ENCODE assay signal across 1 cellular context in genomic region chr6:30612687-30613248, GRCh38.
TF ChIP-seq lines count a peak whose summit lies in the region.

No MANE protein-coding gene starts in this region.

TF ChIP-seq in HepG2, 621 proteins besides CTCF, POLR2A, EP300 and RAD21 (continues in another document):
- TF ChIP-seq DNMT3B (CRISPR knock-in tag; conservative IDR thresholded peaks at IDR 0.05) = no peak
- no peak for TF ChIP-seq ZNF34 (CRISPR knock-in tag; IDR thresholded peaks at IDR 0.05; ENCODE audit: borderline replicate concordance)
- no peak for TF ChIP-seq RELA (CRISPR knock-in tag; IDR thresholded peaks at IDR 0.05)
- no peak for TF ChIP-seq ZNF766 (CRISPR knock-in tag; IDR thresholded peaks at IDR 0.05; ENCODE audit: borderline replicate concordance)
- peak; percentile 51; the same call in 1 of the 2 replicates for TF ChIP-seq SSRP1 (CRISPR knock-in tag; IDR thresholded peaks at IDR 0.05)
- no peak for TF ChIP-seq HDAC2 (CRISPR knock-in tag; IDR thresholded peaks at IDR 0.05)
- no peak for TF ChIP-seq HBP1 (CRISPR knock-in tag; IDR thresholded peaks at IDR 0.05; ENCODE audit: low read depth)
- no peak for TF ChIP-seq PRDM10 (CRISPR knock-in tag; IDR thresholded peaks at IDR 0.05; ENCODE audit: low read depth)
- no peak for TF ChIP-seq CBX5 (CRISPR knock-in tag; IDR thresholded peaks at IDR 0.05; ENCODE audit: borderline replicate concordance)
- TF ChIP-seq STAG1 (CRISPR knock-in tag; IDR thresholded peaks at IDR 0.05) = no peak
- no peak for TF ChIP-seq MBD4 (IDR thresholded peaks at IDR 0.05; ENCODE audit: borderline replicate concordance, low read length)
- TF ChIP-seq PITX1 (CRISPR knock-in tag; IDR thresholded peaks at IDR 0.05) = no peak
- no peak for TF ChIP-seq REPIN1 (CRISPR knock-in tag; IDR thresholded peaks at IDR 0.05; ENCODE audit: borderline replicate concordance, low read depth)
- TF ChIP-seq ZBTB20 (CRISPR knock-in tag; IDR thresholded peaks at IDR 0.05; ENCODE audit: borderline replicate concordance, low read depth) = no peak
- no peak for TF ChIP-seq NCOA2 (CRISPR knock-in tag; IDR thresholded peaks at IDR 0.05)
- no peak for TF ChIP-seq CBX1 (IDR thresholded peaks at IDR 0.05; ENCODE audit: low read depth)
- TF ChIP-seq ETV5 (CRISPR knock-in tag; IDR thresholded peaks at IDR 0.05; ENCODE audit: borderline replicate concordance) = no peak
- TF ChIP-seq TEAD2 (CRISPR knock-in tag; IDR thresholded peaks at IDR 0.05) = no peak
- no peak for TF ChIP-seq BRCA1 (CRISPR knock-in tag; IDR thresholded peaks at IDR 0.05)
- no peak for TF ChIP-seq NR3C1 (CRISPR knock-in tag; IDR thresholded peaks at IDR 0.05)
- no peak for TF ChIP-seq MEF2D (CRISPR knock-in tag; IDR thresholded peaks at IDR 0.05)
- no peak for TF ChIP-seq CEBPB (IDR thresholded peaks at IDR 0.05; ENCODE audit: borderline replicate concordance, low read depth, low read length)
- no peak for TF ChIP-seq SIN3B (IDR thresholded peaks at IDR 0.05; ENCODE audit: low read length)
- TF ChIP-seq, protein P1, sequence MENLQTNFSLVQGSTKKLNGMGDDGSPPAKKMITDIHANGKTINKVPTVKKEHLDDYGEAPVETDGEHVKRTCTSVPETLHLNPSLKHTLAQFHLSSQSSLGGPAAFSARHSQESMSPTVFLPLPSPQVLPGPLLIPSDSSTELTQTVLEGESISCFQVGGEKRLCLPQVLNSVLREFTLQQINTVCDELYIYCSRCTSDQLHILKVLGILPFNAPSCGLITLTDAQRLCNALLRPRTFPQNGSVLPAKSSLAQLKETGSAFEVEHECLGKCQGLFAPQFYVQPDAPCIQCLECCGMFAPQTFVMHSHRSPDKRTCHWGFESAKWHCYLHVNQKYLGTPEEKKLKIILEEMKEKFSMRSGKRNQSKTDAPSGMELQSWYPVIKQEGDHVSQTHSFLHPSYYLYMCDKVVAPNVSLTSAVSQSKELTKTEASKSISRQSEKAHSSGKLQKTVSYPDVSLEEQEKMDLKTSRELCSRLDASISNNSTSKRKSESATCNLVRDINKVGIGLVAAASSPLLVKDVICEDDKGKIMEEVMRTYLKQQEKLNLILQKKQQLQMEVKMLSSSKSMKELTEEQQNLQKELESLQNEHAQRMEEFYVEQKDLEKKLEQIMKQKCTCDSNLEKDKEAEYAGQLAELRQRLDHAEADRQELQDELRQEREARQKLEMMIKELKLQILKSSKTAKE (CRISPR knock-in tag; IDR thresholded peaks at IDR 0.05; ENCODE audit: borderline replicate concordance) = no peak
- TF ChIP-seq GABPA (IDR thresholded peaks at IDR 0.05; ENCODE audit: low read depth, low read length) = no peak
- TF ChIP-seq GABPA (CRISPR knock-in tag; IDR thresholded peaks at IDR 0.05; ENCODE audit: low read depth) = peak; percentile 15; the same call in 1 of the 2 replicates
- TF ChIP-seq KAT8 (CRISPR knock-in tag; IDR thresholded peaks at IDR 0.05) = no peak
- 0 out of 2 replicates have a peak, but pooled peaks have one; percentile 47 for TF ChIP-seq PRMT3 (CRISPR knock-in tag; IDR thresholded peaks at IDR 0.05; ENCODE audit: borderline replicate concordance, low read depth)
- no peak for TF ChIP-seq NR2C2 (CRISPR knock-in tag; IDR thresholded peaks at IDR 0.05; ENCODE audit: borderline replicate concordance)
- TF ChIP-seq ZNF776 (CRISPR knock-in tag; IDR thresholded peaks at IDR 0.05) = no peak
- no peak for TF ChIP-seq ZBTB7A (CRISPR knock-in tag; IDR thresholded peaks at IDR 0.05)
- no peak for TF ChIP-seq ZFP36L1 (CRISPR knock-in tag; IDR thresholded peaks at IDR 0.05)
- TF ChIP-seq, protein P2, sequence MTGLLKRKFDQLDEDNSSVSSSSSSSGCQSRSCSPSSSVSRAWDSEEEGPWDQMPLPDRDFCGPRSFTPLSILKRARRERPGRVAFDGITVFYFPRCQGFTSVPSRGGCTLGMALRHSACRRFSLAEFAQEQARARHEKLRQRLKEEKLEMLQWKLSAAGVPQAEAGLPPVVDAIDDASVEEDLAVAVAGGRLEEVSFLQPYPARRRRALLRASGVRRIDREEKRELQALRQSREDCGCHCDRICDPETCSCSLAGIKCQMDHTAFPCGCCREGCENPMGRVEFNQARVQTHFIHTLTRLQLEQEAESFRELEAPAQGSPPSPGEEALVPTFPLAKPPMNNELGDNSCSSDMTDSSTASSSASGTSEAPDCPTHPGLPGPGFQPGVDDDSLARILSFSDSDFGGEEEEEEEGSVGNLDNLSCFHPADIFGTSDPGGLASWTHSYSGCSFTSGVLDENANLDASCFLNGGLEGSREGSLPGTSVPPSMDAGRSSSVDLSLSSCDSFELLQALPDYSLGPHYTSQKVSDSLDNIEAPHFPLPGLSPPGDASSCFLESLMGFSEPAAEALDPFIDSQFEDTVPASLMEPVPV (CRISPR knock-in tag; IDR thresholded peaks at IDR 0.05) = no peak
- no peak for TF ChIP-seq NFATC3 (CRISPR knock-in tag; IDR thresholded peaks at IDR 0.05)
- no peak for TF ChIP-seq ZNF143 (CRISPR knock-in tag; IDR thresholded peaks at IDR 0.05)
- 0 out of 2 replicates have a peak, but pooled peaks have one; percentile 26 for TF ChIP-seq PAXIP1 (CRISPR knock-in tag; conservative IDR thresholded peaks at IDR 0.05)
- TF ChIP-seq ZNF567 (CRISPR knock-in tag; IDR thresholded peaks at IDR 0.05; ENCODE audit: borderline replicate concordance) = no peak
- TF ChIP-seq SNAPC5 (CRISPR knock-in tag; IDR thresholded peaks at IDR 0.05; ENCODE audit: borderline replicate concordance) = no peak
- no peak for TF ChIP-seq ATF6 (CRISPR knock-in tag; conservative IDR thresholded peaks at IDR 0.05)
- TF ChIP-seq, protein P3, sequence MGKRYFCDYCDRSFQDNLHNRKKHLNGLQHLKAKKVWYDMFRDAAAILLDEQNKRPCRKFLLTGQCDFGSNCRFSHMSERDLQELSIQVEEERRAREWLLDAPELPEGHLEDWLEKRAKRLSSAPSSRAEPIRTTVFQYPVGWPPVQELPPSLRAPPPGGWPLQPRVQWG (CRISPR knock-in tag; IDR thresholded peaks at IDR 0.05; ENCODE audit: borderline replicate concordance, low read depth) = no peak
- TF ChIP-seq KMT2B (CRISPR knock-in tag; IDR thresholded peaks at IDR 0.05) = no peak
- TF ChIP-seq SRSF4 (IDR thresholded peaks at IDR 0.05; ENCODE audit: low read depth, low read length, poor library complexity, severe bottlenecking) = peak; percentile 36
- TF ChIP-seq SOX13 (IDR thresholded peaks at IDR 0.05) = no peak
- no peak for TF ChIP-seq SOX13 (CRISPR knock-in tag; conservative IDR thresholded peaks at IDR 0.05 in 1 of 2, IDR thresholded peaks at IDR 0.05 in 1 of 2)
- no peak for TF ChIP-seq ZNF431 (CRISPR knock-in tag; IDR thresholded peaks at IDR 0.05; ENCODE audit: borderline replicate concordance, low read depth)
- no peak for TF ChIP-seq CERS6 (CRISPR knock-in tag; IDR thresholded peaks at IDR 0.05)
